In the genomic region with DNA sequence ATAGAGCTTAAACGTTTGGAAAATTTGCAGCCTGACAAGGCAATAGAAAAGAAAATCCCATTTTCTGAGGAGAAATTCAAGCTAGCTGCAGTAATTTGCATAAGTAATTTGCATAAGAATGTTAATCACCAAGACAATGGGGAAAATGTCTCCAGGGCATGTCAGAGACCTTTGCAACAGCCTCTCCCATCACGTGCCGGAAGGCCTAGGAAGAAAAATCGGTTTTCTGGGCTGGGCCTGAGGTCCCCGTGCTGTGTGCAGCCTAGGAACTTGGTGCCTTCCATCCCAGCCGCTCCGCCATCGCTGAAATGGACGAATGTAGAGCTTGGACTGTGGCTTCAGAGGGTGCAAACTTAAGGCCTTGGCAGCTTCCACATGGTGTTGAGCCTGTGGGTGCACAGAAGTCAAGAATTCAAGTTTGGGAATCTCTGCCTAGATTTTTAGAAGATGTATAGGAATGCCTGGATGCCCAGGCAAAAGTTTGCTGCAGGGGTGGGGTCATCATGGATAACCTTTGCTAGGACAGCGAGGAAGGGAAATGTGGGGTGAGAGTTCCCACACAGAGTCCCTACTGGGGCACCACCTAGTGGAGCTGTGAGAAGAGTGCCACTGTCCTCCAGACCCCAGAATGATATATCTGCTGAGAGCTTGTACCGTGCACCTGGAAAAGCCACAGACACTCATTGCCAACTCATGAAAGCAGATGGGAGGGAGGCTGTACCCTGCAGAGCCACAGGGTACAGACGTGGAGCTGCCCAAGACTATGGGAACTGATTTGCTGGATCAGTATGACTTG, we compare ENCODE assay signal across 14 cellular contexts.
A peak's percentile ranks its signal among the peaks of the same experiment; 100 is the strongest.
DNase-seq lines count a peak whose midpoint lies in the region; ATAC-seq and TF ChIP-seq lines count a peak whose summit lies in the region.
"Had no signal": no experiment of that assay in that cellular context is flagged by ENCODE, and none has a peak within 500 bp of the region (broad histone marks: within the 10 kb centered on the region; RNA-seq: fewer than 3 reads in every experiment).

No MANE protein-coding gene starts in this region.

- DNase-seq in AG04450 (ENCODE audit: low read depth, low spot score) (no peak), RPMI7951 (ENCODE audit: low read depth) (peak; percentile 24), fibroblast of villous mesenchyme (ENCODE audit: low read depth) (no peak), NCI-H2196 treated with DMSO at 0.1 percent for 48 hours (lab: John Stamatoyannopoulos, UW; ENCODE audit: unreplicated experiment) (no peak), NCI-H2171 treated with DMSO at 0.1 percent for 48 hours (lab: John Stamatoyannopoulos, UW) (no peak)
- no peak for DNase-seq in effector CD8-positive, alpha-beta T cell (lab: John Stamatoyannopoulos, UW)
- DNase-seq: activated CD4-positive, alpha-beta T cell treated with anti-CD3 and anti-CD28 coated beads for 48 hours; GM23248; NCI-H187 treated with DMSO at 0.1 percent for 48 hours; stimulated activated CD4-positive, alpha-beta T cell treated with anti-CD3 and anti-CD28 coated beads, Interleukin-4, amount 100 ng/mL, for 1 hour; stimulated activated naive B cell treated with anti-CD40 and anti-IgM and Interleukin-4, amounts not matched to agents 10 μg/mL and 1 μg/mL and 100 μg/mL, for 72 hours; T-cell had no signal

- no peak overlapping the region for H3K27ac ChIP-seq in AG04450 (ENCODE audit: low read depth, low read length)
- no peak overlapping the region for H3K27ac ChIP-seq in HEK293 (ENCODE audit: extremely low read depth, low read depth, low read length)
- H3K27ac ChIP-seq: GM23248 had no signal

- peak; percentile 24; the same call in 1 of the 2 replicates for TF ChIP-seq CTCF in AG04450 (IDR thresholded peaks at IDR 0.05; ENCODE audit: low read depth, low read length)
- TF ChIP-seq CTCF in HEK293 (tag by site-specific recombination; IDR thresholded peaks at IDR 0.05): no peak
- peak; percentile 43 for TF ChIP-seq CTCF in fibroblast of villous mesenchyme (IDR thresholded peaks at IDR 0.05; ENCODE audit: insufficient read depth, low read depth, low read length)

- no peaks in the 10 kb centered on the region for H3K36me3 ChIP-seq in HEK293 (ENCODE audit: control insufficient read depth in 2 of 2, insufficient read depth in 1 of 2, low read length in 2 of 2)

- no peaks in the 10 kb centered on the region for H3K27me3 ChIP-seq in AG04450 (ENCODE audit: control insufficient read depth, insufficient read depth, low read length)

- H3K4me1 ChIP-seq in HEK293 (ENCODE audit: control insufficient read depth, insufficient read depth, low read length): no peaks in the 10 kb centered on the region

- H3K4me3 ChIP-seq in AG04450 (ENCODE audit: low read depth, low read length) (no peak overlapping the region), HEK293 (ENCODE audit: low read depth, low read length) (no peak overlapping the region), fibroblast of villous mesenchyme (ENCODE audit: low read depth, low read length) (no peak overlapping the region)
- H3K4me3 ChIP-seq: GM23248 had no signal

- POLR2A ChIA-PET in AG04450 (lab: Yijun Ruan, JAX): no interaction called here
- POLR2A ChIA-PET in HEK293 (lab: Yijun Ruan, JAX): no interaction called here

- CTCF ChIA-PET in AG04450 (lab: Charles Lee) (no interaction called here), HEK293 (lab: Yijun Ruan, JAX) (interaction anchor here (0.6 to 0.7 kb wide), 2 partner anchors 80 to 208 kb away, joined by 3 to 4 read pairs; no protein-coding TSS in a partner anchor)

- H3K9me3 ChIP-seq in AG04450 (ENCODE audit: control insufficient read depth, insufficient read depth, low read length) (peaks cover 6% of the 10 kb centered on the region), HEK293 (ENCODE audit: control insufficient read depth, insufficient read depth, low read depth, low read length) (no peaks in the 10 kb centered on the region)

- no peak for ATAC-seq in activated CD4-positive, CD25-positive, alpha-beta regulatory T cell treated with anti-CD3 and anti-CD28 coated beads, Interleukin-2, amount 50 U/mL, for 24 hours
- ATAC-seq: stimulated activated naive B cell treated with anti-CD40 and anti-IgM and Interleukin-4, amounts not matched to agents 10 μg/mL and 1 μg/mL and 100 μg/mL, for 72 hours; T-cell had no signal

TF ChIP-seq in HEK293, 187 proteins besides CTCF, POLR2A, EP300 and RAD21:
- TF ChIP-seq ZNF626 (tag by site-specific recombination; IDR thresholded peaks at IDR 0.05) (no peak), ZNF654 (tag by site-specific recombination; IDR thresholded peaks at IDR 0.05; ENCODE audit: low read depth) (0 out of 2 replicates have a peak, but pooled peaks have one; percentile 4), ZNF140 (tag by site-specific recombination; IDR thresholded peaks at IDR 0.05) (no peak)
